ENCODE assay signal across 10 cellular contexts in the genomic region with DNA sequence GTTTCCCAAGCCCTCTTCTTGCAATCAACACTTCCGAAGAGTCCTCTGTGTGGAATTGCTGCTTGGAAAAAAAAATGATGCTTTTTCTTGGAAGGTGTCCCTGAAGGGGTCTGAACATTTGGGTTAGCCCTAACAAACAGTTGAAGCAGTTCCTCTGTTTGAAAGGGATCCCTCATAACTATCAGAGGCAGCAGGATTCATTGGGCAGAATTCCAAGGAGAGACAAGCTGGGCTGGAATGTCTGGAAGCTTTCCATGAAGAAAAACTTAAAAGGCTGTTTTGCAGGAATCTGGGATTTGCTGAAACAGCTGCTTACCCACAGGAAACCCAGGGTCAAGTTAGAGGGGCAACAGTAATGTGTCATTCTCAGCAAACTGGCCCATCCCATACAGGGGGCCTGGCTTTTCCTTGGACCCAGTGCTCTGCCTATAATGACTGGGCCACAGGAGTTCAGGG. TPM values are rescaled to one million over a fixed set of nuclear protein-coding genes. Genes with fewer than 3 reads are reported as not detected.
DNase-seq lines count a peak whose midpoint lies in the region; ATAC-seq and TF ChIP-seq lines count a peak whose summit lies in the region.
"Had no signal": no experiment of that assay in that cellular context is flagged by ENCODE, and none has a peak within 500 bp of the region (broad histone marks: within the 10 kb centered on the region; RNA-seq: fewer than 3 reads in every experiment).

No MANE protein-coding gene starts in this region.

- H3K4me1 ChIP-seq in colonic mucosa = no peaks in the 10 kb centered on the region
- H3K4me1 ChIP-seq in left lung = peaks cover 4 to 8% of the 10 kb centered on the region in 2 donors

- H3K27ac Mint-ChIP-seq in type B pancreatic cell (no peak overlapping the region), T-helper 17 cell (no peak overlapping the region), immature natural killer cell (no peak overlapping the region)

- no peaks in the 10 kb centered on the region for H3K27me3 ChIP-seq in colonic mucosa
- H3K27me3 ChIP-seq in left lung = no peaks in the 10 kb centered on the region
- H3K27me3 ChIP-seq: tibial nerve had no signal

- H3K9me3 ChIP-seq in colonic mucosa (no peaks in the 10 kb centered on the region), left lung (no peaks in the 10 kb centered on the region), T-helper 17 cell (ENCODE audit: control insufficient read depth, low read length, poor library complexity, severe bottlenecking) (no peaks in the 10 kb centered on the region)
- H3K9me3 ChIP-seq: tibial nerve had no signal

- H3K36me3 ChIP-seq in colonic mucosa (no peaks in the 10 kb centered on the region), left lung (no peaks in the 10 kb centered on the region)
- H3K36me3 ChIP-seq: tibial nerve had no signal

- no peaks in the 10 kb centered on the region for H3K9me3 Mint-ChIP-seq in type B pancreatic cell
- H3K9me3 Mint-ChIP-seq in immature natural killer cell = no peaks in the 10 kb centered on the region

- H3K27me3 Mint-ChIP-seq in type B pancreatic cell (peaks cover 10% of the 10 kb centered on the region), T-helper 17 cell (peaks cover 61% of the 10 kb centered on the region), immature natural killer cell (ENCODE audit: low read depth in 3 of 3) (peaks cover 2 to 3% (median 2%) of the 10 kb centered on the region in 3 donors)

- H3K9ac ChIP-seq in colonic mucosa (ENCODE audit: low read depth in 2 of 2, low read length in 2 of 2) = no peak overlapping the region

- ATAC-seq in left lung = peak; percentile 17
- ATAC-seq in T-helper 17 cell = no peak

- TF ChIP-seq CTCF in colonic mucosa (IDR thresholded peaks at IDR 0.05) = no peak
- no peak for TF ChIP-seq CTCF in left lung (IDR thresholded peaks at IDR 0.05)
- TF ChIP-seq CTCF in type B pancreatic cell (conservative IDR thresholded peaks at IDR 0.05) = no peak

- H3K4me3 ChIP-seq in colonic mucosa (no peak overlapping the region), left lung (no peak overlapping the region)
- H3K4me3 ChIP-seq: tibial nerve had no signal

- DNase-seq in LoVo (ENCODE audit: low spot score) = peak; percentile 16
- DNase-seq in colonic mucosa = peak; percentile 18
- DNase-seq in left lung = no peak
- no peak for DNase-seq in type B pancreatic cell (ENCODE audit: extremely low spot score, unreplicated experiment)
- no peak for DNase-seq in T-helper 17 cell
- DNase-seq in SIG-M5 (lab: John Stamatoyannopoulos, UW) = no peak
- DNase-seq in immature natural killer cell = no peak
- no peak for DNase-seq in GF-D8 (lab: John Stamatoyannopoulos, UW)
- DNase-seq: activated gamma-delta T cell treated with Interleukin-2 at 50 U/mL for 16 hours had no signal

- H3K27ac ChIP-seq in colonic mucosa = no peak overlapping the region
- no peak overlapping the region for H3K27ac ChIP-seq in left lung
- H3K27ac ChIP-seq: tibial nerve had no signal

- intact Hi-C loops in colonic mucosa (cut with DNase I) = no loop called here
- intact Hi-C loops in left lung (cut with DNase I) = no loop called here

- H3K4me1 Mint-ChIP-seq in type B pancreatic cell (ENCODE audit: unreplicated experiment) = peaks cover 32% of the 10 kb centered on the region
- peaks cover 2% of the 10 kb centered on the region for H3K4me1 Mint-ChIP-seq in T-helper 17 cell
- H3K4me1 Mint-ChIP-seq in immature natural killer cell = no peaks in the 10 kb centered on the region

- H3K4me3 Mint-ChIP-seq in type B pancreatic cell (peak overlapping the region; percentile 58), T-helper 17 cell (no peak overlapping the region), immature natural killer cell (no peak overlapping the region)

- H3K36me3 Mint-ChIP-seq in type B pancreatic cell (no peaks in the 10 kb centered on the region), T-helper 17 cell (ENCODE audit: low read depth) (no peaks in the 10 kb centered on the region), immature natural killer cell (no peaks in the 10 kb centered on the region)

RNA-seq across cellular contexts. Expression of gene CSNK2A3, which starts 3.2 kb away (rescaled TPM):
- total RNA-seq in colonic mucosa = under 1 TPM; 0.57 to 0.64 TPM
- total RNA-seq in left lung = 1 to 10 TPM; 1.9 to 3.2 TPM
- 0.69 and 0.75 TPM in 2 replicates for total RNA-seq in type B pancreatic cell (ENCODE audit: low replicate concordance)
- under 1 TPM in 1 of 2 donors, not detected in 1; 0.26 TPM for total RNA-seq in T-helper 17 cell
- polyA plus RNA-seq in immature natural killer cell = 1 to 10 TPM in 1 of 3 donors, under 1 TPM in 2; 0.85 to 1.3 (median 0.93) TPM

Comparison
In these comparisons a context has a peak if more than half of its experiments do, and no peak if none do; other contexts are left out.
1. DNase-seq: peak in LoVo (single experiment) and colonic mucosa (single experiment); none in left lung (0 of 2), type B pancreatic cell (single experiment), T-helper 17 cell (0 of 3), SIG-M5 (single experiment), immature natural killer cell (0 of 3) and GF-D8 (single experiment).